ENCODE assay signal across 17 cellular contexts in the genomic region with DNA sequence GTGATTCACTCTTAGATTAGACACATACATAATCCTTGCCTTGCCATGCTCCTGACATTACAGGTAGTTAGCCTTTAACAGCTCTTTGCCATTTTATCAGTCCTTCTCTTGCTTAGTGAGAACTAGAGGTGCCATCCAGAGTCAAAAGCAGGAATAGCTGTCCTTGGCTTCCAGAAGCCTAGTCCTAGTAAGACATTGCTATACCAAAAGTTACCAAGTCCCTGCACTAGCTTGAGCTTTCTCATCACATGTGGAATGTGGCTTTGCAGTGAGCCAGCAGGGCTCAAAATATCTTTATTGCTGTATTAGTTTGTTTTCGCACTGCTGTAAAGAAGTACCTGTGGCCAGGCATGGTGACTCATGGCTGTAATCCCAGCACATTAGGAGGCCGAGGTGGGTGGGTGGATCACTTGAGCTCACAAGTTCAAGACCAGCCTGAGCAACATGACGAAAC.
DNase-seq lines count a peak whose midpoint lies in the region; ATAC-seq and TF ChIP-seq lines count a peak whose summit lies in the region.
"Had no signal": no experiment of that assay in that cellular context is flagged by ENCODE, and none has a peak within 500 bp of the region (broad histone marks: within the 10 kb centered on the region; RNA-seq: fewer than 3 reads in every experiment).

No MANE protein-coding gene starts in this region.

- H3K9me3 ChIP-seq in Caco-2 (no peaks in the 10 kb centered on the region; the same call in 1 of the 2 replicates), duodenal mucosa (ENCODE audit: control insufficient read depth in 1 of 2, low read length in 2 of 2) (no peaks in the 10 kb centered on the region)
- H3K9me3 ChIP-seq: esophagus squamous epithelium, pancreas, suprapubic skin had no signal

- H3K4me1 ChIP-seq in Caco-2, result no peaks in the 10 kb centered on the region
- H3K4me1 ChIP-seq in duodenal mucosa (ENCODE audit: control insufficient read depth in 1 of 2, insufficient read depth in 2 of 2, low read length in 2 of 2), result peaks cover 25 to 43% of the 10 kb centered on the region in 2 donors
- H3K4me1 ChIP-seq: BLaER1 treated with 17β-estradiol and CSF1 and Interleukin-3, amounts not matched to agents 10 nM and 100 nM had no signal

- no peak overlapping the region for H3K9ac ChIP-seq in duodenal mucosa (ENCODE audit: low read depth in 1 of 2, low read length in 2 of 2)
- H3K9ac ChIP-seq: BLaER1 treated with 17β-estradiol and CSF1 and Interleukin-3, amounts not matched to agents 10 nM and 100 nM had no signal

- H3K27me3 ChIP-seq in Caco-2 (replicated peaks; ENCODE audit: control insufficient read depth, insufficient read depth, low read length) (no peaks in the 10 kb centered on the region), duodenal mucosa (ENCODE audit: control insufficient read depth in 1 of 2, insufficient read depth in 2 of 2, low read length in 2 of 2) (no peaks in the 10 kb centered on the region)
- H3K27me3 ChIP-seq: BLaER1 treated with 17β-estradiol and CSF1 and Interleukin-3, amounts not matched to agents 10 nM and 100 nM; esophagus squamous epithelium; pancreas; suprapubic skin had no signal

- peaks cover 7% of the 10 kb centered on the region for H3K36me3 Mint-ChIP-seq in Caco-2 (ENCODE audit: insufficient read depth, unreplicated experiment)
- peaks cover 16 to 56% (median 40%) of the 10 kb centered on the region in 3 donors for H3K36me3 Mint-ChIP-seq in naive thymus-derived CD8-positive, alpha-beta T cell

- DNase-seq in Caco-2 (peak; percentile 31 to 48), LNCaP clone FGC (ENCODE audit: low read depth) (no peak), left lobe of liver (ENCODE audit: low spot score) (no peak), NCI-H526 treated with DMSO at 0.1 percent for 48 hours (lab: John Stamatoyannopoulos, UW) (no peak)
- DNase-seq in naive thymus-derived CD8-positive, alpha-beta T cell, result no peak
- DNase-seq: activated CD4-positive, CD25-positive, alpha-beta regulatory T cell treated with anti-CD3 and anti-CD28 coated beads, Interleukin-2, amount 50 U/mL, for 72 hours; esophagus squamous epithelium; NCI-H748 treated with DMSO at 0.1 percent for 48 hours; pancreas; T-helper 1 cell had no signal

- H3K4me3 ChIP-seq in Caco-2 (ENCODE audit: low read depth, low read length) (no peak overlapping the region), LNCaP clone FGC (ENCODE audit: low read depth, low read length) (no peak overlapping the region), duodenal mucosa (ENCODE audit: low read depth in 1 of 2, low read length in 2 of 2) (no peak overlapping the region)
- H3K4me3 ChIP-seq: BLaER1 treated with 17β-estradiol and CSF1 and Interleukin-3, amounts not matched to agents 10 nM and 100 nM; esophagus squamous epithelium; pancreas; suprapubic skin had no signal

- no peak overlapping the region for H3K27ac Mint-ChIP-seq in Caco-2 (ENCODE audit: unreplicated experiment)
- peak overlapping the region in 1 of 10 donors; percentile 28 for H3K27ac Mint-ChIP-seq in naive thymus-derived CD8-positive, alpha-beta T cell
- H3K27ac Mint-ChIP-seq: activated naive CD8-positive, alpha-beta T cell; mesothelial cell of epicardium had no signal

- CTCF ChIA-PET in Caco-2 (lab: Charles Lee), result interaction anchor here (0.5 to 1.5 kb wide), 8 partner anchors 8 to 537 kb away, joined by 3 to 8 read pairs (median 4); no protein-coding TSS in a partner anchor

- TF ChIP-seq CTCF in Caco-2 (IDR thresholded peaks at IDR 0.05; ENCODE audit: insufficient read depth in 1 of 2, low read depth in 1 of 2, low read length in 1 of 2, severe bottlenecking in 1 of 2, unreplicated experiment in 1 of 2) (no peak), LNCaP clone FGC (IDR thresholded peaks at IDR 0.05; ENCODE audit: control insufficient read depth, extremely low read depth, insufficient read depth) (peak; percentile 10; the same call in 1 of the 2 replicates)

- H3K27me3 Mint-ChIP-seq in Caco-2 (ENCODE audit: insufficient read depth, unreplicated experiment), result no peaks in the 10 kb centered on the region
- no peaks in the 10 kb centered on the region for H3K27me3 Mint-ChIP-seq in naive thymus-derived CD8-positive, alpha-beta T cell
- H3K27me3 Mint-ChIP-seq: activated naive CD8-positive, alpha-beta T cell had no signal

- peak overlapping the region; percentile 6 for H3K27ac ChIP-seq in duodenal mucosa (ENCODE audit: low read depth, low read length)
- H3K27ac ChIP-seq: BLaER1 treated with 17β-estradiol and CSF1 and Interleukin-3, amounts not matched to agents 10 nM and 100 nM; esophagus squamous epithelium; pancreas; suprapubic skin had no signal

- BruUV-seq in Caco-2 (replicated peaks; lab: Mats Ljungman, UMichigan), result no TSS peak

- H3K4me3 Mint-ChIP-seq in Caco-2 (ENCODE audit: unreplicated experiment), result no peak overlapping the region
- no peak overlapping the region for H3K4me3 Mint-ChIP-seq in naive thymus-derived CD8-positive, alpha-beta T cell
- H3K4me3 Mint-ChIP-seq: activated naive CD8-positive, alpha-beta T cell; mesothelial cell of epicardium had no signal

- peaks cover 9% of the 10 kb centered on the region for H3K4me1 Mint-ChIP-seq in Caco-2 (ENCODE audit: low read depth, unreplicated experiment)
- H3K4me1 Mint-ChIP-seq in naive thymus-derived CD8-positive, alpha-beta T cell, result peaks cover 0 to 14% (median 10%) of the 10 kb centered on the region in 4 donors

- POLR2A ChIA-PET in Caco-2 (lab: Charles Lee), result no interaction called here
- POLR2A ChIA-PET in naive thymus-derived CD8-positive, alpha-beta T cell (lab: Charles Lee), result no interaction called here

- no peaks in the 10 kb centered on the region for H3K9me3 Mint-ChIP-seq in Caco-2 (ENCODE audit: unreplicated experiment)
- H3K9me3 Mint-ChIP-seq in naive thymus-derived CD8-positive, alpha-beta T cell, result peaks cover 0 to 2% (median 0%) of the 10 kb centered on the region in 9 donors

- intact Hi-C loops in Caco-2 (cut with micrococcal nuclease; ENCODE audit: unreplicated experiment), result loop anchor here (2.0 kb wide), 2 partner anchors 61 to 351 kb away; no protein-coding TSS in a partner anchor

- peak; percentile 26 for ATAC-seq in left lobe of liver
- ATAC-seq in HG02642 (IDR thresholded peaks at IDR 0.05; ENCODE audit: poor library complexity, unreplicated experiment), result no peak
- ATAC-seq in GM18861 (IDR thresholded peaks at IDR 0.05; ENCODE audit: unreplicated experiment), result no peak
- ATAC-seq in naive thymus-derived CD8-positive, alpha-beta T cell, result no peak
- ATAC-seq: pancreas had no signal

- H3K36me3 ChIP-seq in Caco-2 (ENCODE audit: control insufficient read depth, insufficient read depth, low read length), result no peaks in the 10 kb centered on the region; the same call in 1 of the 2 replicates
- H3K36me3 ChIP-seq in duodenal mucosa (ENCODE audit: control insufficient read depth in 1 of 2, insufficient read depth in 2 of 2, low read length in 2 of 2), result peaks cover 0 to 11% of the 10 kb centered on the region in 2 donors
- H3K36me3 ChIP-seq: pancreas had no signal

Comparison
In these comparisons a context has a peak if more than half of its experiments do, and no peak if none do; other contexts are left out.
1. DNase-seq: peak in Caco-2 (2 of 2); none in LNCaP clone FGC (single experiment), left lobe of liver (single experiment), NCI-H526 treated with DMSO at 0.1 percent for 48 hours (single experiment) and naive thymus-derived CD8-positive, alpha-beta T cell (0 of 10).